1 cellular context compared by ENCODE assay signal in the genomic region with DNA sequence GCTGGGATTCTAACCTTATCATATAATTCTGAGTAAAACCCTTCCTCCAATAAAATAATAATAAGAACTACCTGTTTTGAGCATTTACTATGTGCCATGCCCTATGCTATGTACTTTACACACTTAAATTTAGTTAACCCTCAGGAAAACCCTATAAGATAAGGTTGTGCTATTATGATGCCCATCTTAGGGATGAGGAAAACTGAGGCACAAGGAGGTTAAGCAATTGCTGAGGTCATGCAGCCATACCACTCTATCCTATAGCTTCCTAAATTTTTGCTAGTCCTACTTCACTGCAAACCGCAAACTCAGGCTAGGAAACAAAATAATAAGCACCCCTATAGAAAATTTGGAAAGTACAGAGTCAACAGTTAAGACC.
TF ChIP-seq lines count a peak whose summit lies in the region.

No MANE protein-coding gene starts in this region.

TF ChIP-seq in GM12878, 131 proteins besides CTCF, POLR2A, EP300 and RAD21:
- TF ChIP-seq MYC (IDR thresholded peaks at IDR 0.05; ENCODE audit: insufficient read depth, insufficient read length, insufficient replicate concordance, low read length, severe bottlenecking) (no peak), CREB1 (IDR thresholded peaks at IDR 0.05; ENCODE audit: low read depth) (no peak), ZNF217 (IDR thresholded peaks at IDR 0.05) (peak; percentile 54), FOXM1 (IDR thresholded peaks at IDR 0.05; ENCODE audit: low read depth, low read length) (no peak), ETV6 (conservative IDR thresholded peaks at IDR 0.05 in 1 of 2, IDR thresholded peaks at IDR 0.05 in 1 of 2; ENCODE audit: borderline replicate concordance in 1 of 2, low read depth in 1 of 2) (no peak)
- TF ChIP-seq, protein P1, sequence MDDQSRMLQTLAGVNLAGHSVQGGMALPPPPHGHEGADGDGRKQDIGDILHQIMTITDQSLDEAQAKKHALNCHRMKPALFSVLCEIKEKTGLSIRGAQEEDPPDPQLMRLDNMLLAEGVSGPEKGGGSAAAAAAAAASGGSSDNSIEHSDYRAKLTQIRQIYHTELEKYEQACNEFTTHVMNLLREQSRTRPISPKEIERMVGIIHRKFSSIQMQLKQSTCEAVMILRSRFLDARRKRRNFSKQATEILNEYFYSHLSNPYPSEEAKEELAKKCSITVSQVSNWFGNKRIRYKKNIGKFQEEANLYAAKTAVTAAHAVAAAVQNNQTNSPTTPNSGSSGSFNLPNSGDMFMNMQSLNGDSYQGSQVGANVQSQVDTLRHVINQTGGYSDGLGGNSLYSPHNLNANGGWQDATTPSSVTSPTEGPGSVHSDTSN (IDR thresholded peaks at IDR 0.05; ENCODE audit: insufficient replicate concordance, low read depth, low read length): no peak
- TF ChIP-seq, protein P2, sequence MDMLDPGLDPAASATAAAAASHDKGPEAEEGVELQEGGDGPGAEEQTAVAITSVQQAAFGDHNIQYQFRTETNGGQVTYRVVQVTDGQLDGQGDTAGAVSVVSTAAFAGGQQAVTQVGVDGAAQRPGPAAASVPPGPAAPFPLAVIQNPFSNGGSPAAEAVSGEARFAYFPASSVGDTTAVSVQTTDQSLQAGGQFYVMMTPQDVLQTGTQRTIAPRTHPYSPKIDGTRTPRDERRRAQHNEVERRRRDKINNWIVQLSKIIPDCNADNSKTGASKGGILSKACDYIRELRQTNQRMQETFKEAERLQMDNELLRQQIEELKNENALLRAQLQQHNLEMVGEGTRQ (IDR thresholded peaks at IDR 0.05; ENCODE audit: borderline replicate concordance, low read depth, low read length): no peak
